Comparison of ENCODE assay signal across 20 cellular contexts in the genomic region with DNA sequence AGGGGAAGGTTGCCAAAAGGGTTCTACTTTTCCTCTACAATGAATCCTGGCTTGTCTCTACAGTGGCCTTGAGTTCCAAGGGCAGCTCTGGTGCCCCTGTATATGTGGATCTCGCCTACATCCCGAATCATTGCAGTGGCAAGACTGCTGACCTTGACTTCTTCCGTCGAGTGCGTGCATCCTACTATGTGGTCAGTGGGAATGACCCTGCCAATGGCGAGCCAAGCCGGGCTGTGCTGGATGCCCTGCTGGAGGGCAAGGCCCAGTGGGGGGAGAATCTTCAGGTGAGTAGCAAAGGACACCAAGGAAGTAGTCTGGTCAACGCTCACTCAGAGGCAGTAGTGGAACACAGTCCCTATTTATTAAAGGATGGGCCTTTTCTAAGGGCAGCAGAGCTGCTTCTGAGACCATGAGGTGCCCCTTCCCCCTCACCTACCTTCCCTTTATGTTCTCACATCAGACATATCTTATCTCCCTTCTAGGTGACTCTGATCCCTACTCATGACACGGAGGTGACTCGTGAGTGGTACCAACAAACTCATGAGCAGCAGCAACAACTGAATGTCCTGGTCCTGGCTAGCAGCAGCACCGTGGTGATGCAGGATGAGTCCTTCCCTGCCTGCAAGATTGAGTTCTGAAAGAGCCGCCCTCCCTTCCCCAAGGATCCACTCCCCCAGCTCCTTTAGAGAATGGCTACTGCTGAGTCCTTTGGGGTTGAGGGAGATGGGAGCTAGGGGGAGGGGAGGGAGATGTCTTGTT. TPM values are rescaled to one million over a fixed set of nuclear protein-coding genes. Genes with fewer than 3 reads are reported as not detected.
DNase-seq lines count a peak whose midpoint lies in the region; ATAC-seq, FAIRE-seq and TF ChIP-seq lines count a peak whose summit lies in the region.
"Had no signal": no experiment of that assay in that cellular context is flagged by ENCODE, and none has a peak within 500 bp of the region (broad histone marks: within the 10 kb centered on the region; RNA-seq: fewer than 3 reads in every experiment).

No MANE protein-coding gene starts in this region.

- H2AFZ ChIP-seq in astrocyte (ENCODE audit: low read depth, low read length) = no peak overlapping the region
- H2AFZ ChIP-seq: PC-9 had no signal

- ATAC-seq in left lobe of liver = no peak
- no peak for ATAC-seq in GM18505 (IDR thresholded peaks at IDR 0.05; ENCODE audit: unreplicated experiment)
- ATAC-seq in HG03460 (IDR thresholded peaks at IDR 0.05; ENCODE audit: unreplicated experiment) = no peak
- ATAC-seq: GM12878 had no signal

- peaks cover 13% of the 10 kb centered on the region for H3K36me3 ChIP-seq in astrocyte (ENCODE audit: insufficient read depth, low read length)

- peaks cover 27% of the 10 kb centered on the region for H4K20me1 ChIP-seq in astrocyte (ENCODE audit: insufficient read depth, low read length)

- no peak for TF ChIP-seq POLR2A in GM18505 (IDR thresholded peaks at IDR 0.05; ENCODE audit: borderline replicate concordance, extremely low read depth, insufficient read depth, insufficient read length)

- DNase-seq in M059J (ENCODE audit: low read depth) (peak; percentile 18), astrocyte (ENCODE audit: low read depth) (no peak), left lobe of liver (ENCODE audit: low spot score) (peak; percentile 33), T1000 (lab: John Stamatoyannopoulos, UW) (no peak), NCI-H1436 treated with DMSO at 0.1 percent for 48 hours (lab: John Stamatoyannopoulos, UW) (no peak)
- DNase-seq: DMS 273 treated with DMSO at 0.1 percent for 48 hours, GF-D8, GOT3, NCI-H1417 treated with DMSO at 0.1 percent for 48 hours, NCI-H1930, NCI-H226, NCI-H524, PC-9 had no signal

- no peaks in the 10 kb centered on the region for H3K79me2 ChIP-seq in astrocyte (ENCODE audit: insufficient read depth, low read length)

- no peaks in the 10 kb centered on the region for H3K4me1 ChIP-seq in astrocyte (ENCODE audit: insufficient read depth, low read length)
- H3K4me1 ChIP-seq: SJSA1 had no signal

- H3K27ac ChIP-seq in astrocyte (ENCODE audit: low read depth, low read length) = no peak overlapping the region
- H3K27ac ChIP-seq: HL-60, KMS-11, PC-9, SJSA1 had no signal

- FAIRE-seq in astrocyte (lab: Jason Lieb, UNC) = no peak
- FAIRE-seq: GM12878, GM18507 had no signal

- H3K36me3 Mint-ChIP-seq in astrocyte (ENCODE audit: low read depth, unreplicated experiment) = peaks cover 46% of the 10 kb centered on the region

- no peaks in the 10 kb centered on the region for H3K27me3 Mint-ChIP-seq in astrocyte (ENCODE audit: low read depth, unreplicated experiment)

- no peak overlapping the region for H3K4me3 ChIP-seq in astrocyte (ENCODE audit: insufficient read depth, low read depth, low read length)
- H3K4me3 ChIP-seq: GM12878, PC-9, SJSA1 had no signal

- no peaks in the 10 kb centered on the region for H3K27me3 ChIP-seq in astrocyte (ENCODE audit: insufficient read depth, low read length)
- H3K27me3 ChIP-seq: SJSA1 had no signal

- peak overlapping the region; percentile 37 for H3K4me3 Mint-ChIP-seq in astrocyte (ENCODE audit: unreplicated experiment)

- TF ChIP-seq CTCF in astrocyte (IDR thresholded peaks at IDR 0.05; ENCODE audit: insufficient read depth, low read depth, low read length) = no peak

- H3K4me1 Mint-ChIP-seq in astrocyte (ENCODE audit: low read depth, unreplicated experiment) = peaks cover 13% of the 10 kb centered on the region

- H3K27ac Mint-ChIP-seq in astrocyte (ENCODE audit: unreplicated experiment) = peak overlapping the region; percentile 26

- peaks cover 2% of the 10 kb centered on the region for H3K9me3 Mint-ChIP-seq in astrocyte (ENCODE audit: unreplicated experiment)

- no peak overlapping the region for H3K4me2 ChIP-seq in astrocyte (ENCODE audit: low read length)
- H3K4me2 ChIP-seq: KMS-11, PC-9 had no signal

- H3K9me3 ChIP-seq in astrocyte (ENCODE audit: insufficient read depth, low read depth, low read length) = no peaks in the 10 kb centered on the region
- H3K9me3 ChIP-seq: SJSA1 had no signal

- H3K9ac ChIP-seq in astrocyte (ENCODE audit: low read length) = no peak overlapping the region
- H3K9ac ChIP-seq: KMS-11 had no signal

RNA-seq across cellular contexts. Expression of gene MAP1A, which starts 12.4 kb away (rescaled TPM):
- total RNA-seq in M059J (2014; rRNA removed; shearing (Covaris generic)) = 1.7 and 3.8 TPM in 2 replicates
- 138 and 142 TPM in 2 replicates for total RNA-seq in astrocyte
- total RNA-seq in left lobe of liver = 0.23 TPM

RNA-seq across cellular contexts. Expression of gene TP53BP1, which starts 36.8 kb away (rescaled TPM):
- 31.0 and 40.6 TPM in 2 replicates for total RNA-seq in M059J (2014; rRNA removed; shearing (Covaris generic))
- total RNA-seq in astrocyte = 71.9 and 73.1 TPM in 2 replicates
- 5.8 TPM for total RNA-seq in left lobe of liver

Comparison
In these comparisons a context has a peak if more than half of its experiments do, and no peak if none do; other contexts are left out.
1. DNase-seq: peak in M059J (single experiment) and left lobe of liver (single experiment); none in astrocyte (single experiment), T1000 (single experiment) and NCI-H1436 treated with DMSO at 0.1 percent for 48 hours (single experiment).
2. RNA of gene MAP1A, which starts 12.4 kb away (total RNA-seq): 138 to 142 TPM in astrocyte; 1.7 to 3.8 TPM in M059J and 0.23 TPM in left lobe of liver (single experiment); every median in the first group is over 10 times any median in the second.